17 cellular contexts compared by ENCODE assay signal in genomic region chr18:11989966-11990380, GRCh38. TPM values are rescaled to one million over a fixed set of nuclear protein-coding genes. Genes with fewer than 3 reads are reported as not detected.
DNase-seq lines count a peak whose midpoint lies in the region; ATAC-seq and TF ChIP-seq lines count a peak whose summit lies in the region.
"Had no signal": no experiment of that assay in that cellular context is flagged by ENCODE, and none has a peak within 500 bp of the region (broad histone marks: within the 10 kb centered on the region; RNA-seq: fewer than 3 reads in every experiment).

No MANE protein-coding gene starts in this region.

- H3K4me3 Mint-ChIP-seq in activated T-cell treated with anti-CD3 and anti-CD28 coated beads, Interleukin-2, amount 50 U/mL, for 4 hours, result no peak overlapping the region
- H3K4me3 Mint-ChIP-seq in progenitor cell of endocrine pancreas (ENCODE audit: low read depth), result no peak overlapping the region

- H3K36me3 Mint-ChIP-seq in activated T-cell treated with anti-CD3 and anti-CD28 coated beads, Interleukin-2, amount 50 U/mL, for 4 hours (ENCODE audit: insufficient read depth), result no peaks in the 10 kb centered on the region
- peaks cover 2% of the 10 kb centered on the region for H3K36me3 Mint-ChIP-seq in progenitor cell of endocrine pancreas (ENCODE audit: insufficient read depth)

- H3K27ac Mint-ChIP-seq in progenitor cell of endocrine pancreas, result no peak overlapping the region

- ATAC-seq in left lung, result peak; percentile 11
- peak; percentile 28 to 55 for ATAC-seq in gastrocnemius medialis
- ATAC-seq in activated T-cell treated with anti-CD3 and anti-CD28 coated beads, Interleukin-2, amount 50 U/mL, for 4 hours, result no peak
- ATAC-seq: K562 had no signal

- H3K36me3 ChIP-seq in SJCRH30 (no peaks in the 10 kb centered on the region), left lung (no peaks in the 10 kb centered on the region), gastrocnemius medialis (no peaks in the 10 kb centered on the region)
- H3K36me3 ChIP-seq: breast epithelium, thoracic aorta had no signal

- in situ Hi-C loops in gastrocnemius medialis (cut with MboI; ENCODE audit: low sequenced_read_pairs in 4 of 4), result loop anchor here in 2 of 4 donors (10.0 kb wide), 2 partner anchors 55 to 135 kb away; partner anchors contain the start of gene CHMP1B (in 1 of the 2)

- H3K4me1 Mint-ChIP-seq in activated T-cell treated with anti-CD3 and anti-CD28 coated beads, Interleukin-2, amount 50 U/mL, for 4 hours (ENCODE audit: low read depth), result peaks cover 2% of the 10 kb centered on the region
- peaks cover 46% of the 10 kb centered on the region for H3K4me1 Mint-ChIP-seq in progenitor cell of endocrine pancreas (ENCODE audit: low read depth)

- intact Hi-C loops in left lung (cut with DNase I) (no loop called here), gastrocnemius medialis (cut with DNase I; ENCODE audit: low total_unique reads) (loop anchor here (10.0 kb wide), 1 partner anchor 385 kb away; the partner anchor contains the start of gene AFG3L2)

- no peak for TF ChIP-seq CTCF in left lung (IDR thresholded peaks at IDR 0.05)
- no peak for TF ChIP-seq CTCF in gastrocnemius medialis (IDR thresholded peaks at IDR 0.05 in 4 of 5, conservative IDR thresholded peaks at IDR 0.05 in 1 of 5)
- TF ChIP-seq CTCF in progenitor cell of endocrine pancreas (IDR thresholded peaks at IDR 0.05; ENCODE audit: unreplicated experiment), result no peak

- DNase-seq in SJCRH30 (peak in 1 of 2 experiments; percentile 20), left lung (peak; percentile 32 to 65), gastrocnemius medialis (peak; percentile 81 to 93), superior temporal gyrus (ENCODE audit: extremely low spot score) (no peak), progenitor cell of endocrine pancreas (ENCODE audit: low spot score, unreplicated experiment) (no peak)
- DNase-seq in central memory CD4-positive, alpha-beta T cell, result no peak
- no peak for DNase-seq in activated T-cell treated with anti-CD3 and anti-CD28 coated beads, Interleukin-2, amount 50 U/mL, for 4 hours
- DNase-seq: activated CD4-positive, alpha-beta T cell treated with anti-CD3 and anti-CD28 coated beads, Interleukin-2, amount 50 U/mL, for 4 hours; hypothalamus; NCI-H2107; T1000 had no signal

- H3K9me3 ChIP-seq in SJCRH30 (replicated peaks) (no peaks in the 10 kb centered on the region), left lung (no peaks in the 10 kb centered on the region), gastrocnemius medialis (no peaks in the 10 kb centered on the region)
- H3K9me3 ChIP-seq: breast epithelium, thoracic aorta had no signal

- H3K4me3 ChIP-seq in SJCRH30 (no peak overlapping the region), left lung (no peak overlapping the region), gastrocnemius medialis (peak overlapping the region in 1 of 4 donors; percentile 0)
- H3K4me3 ChIP-seq: breast epithelium, K562, skin epidermis, thoracic aorta had no signal

- H3K4me1 ChIP-seq in SJCRH30 (peaks cover 20% of the 10 kb centered on the region), left lung (peaks cover 10 to 58% of the 10 kb centered on the region in 2 donors), gastrocnemius medialis (peaks cover 92% of the 10 kb centered on the region in 2 donors)
- H3K4me1 ChIP-seq: breast epithelium had no signal

- no peaks in the 10 kb centered on the region for H3K27me3 ChIP-seq in SJCRH30
- H3K27me3 ChIP-seq in left lung, result no peaks in the 10 kb centered on the region
- no peaks in the 10 kb centered on the region for H3K27me3 ChIP-seq in gastrocnemius medialis
- H3K27me3 ChIP-seq: breast epithelium had no signal

- TF ChIP-seq POLR2A in gastrocnemius medialis (IDR thresholded peaks at IDR 0.05), result peak; percentile 18 to 28

- TF ChIP-seq RAD21 in Ishikawa (IDR thresholded peaks at IDR 0.05; ENCODE audit: low read depth), result 0 out of 2 replicates have a peak, but pooled peaks have one; percentile 10

- TF ChIP-seq EP300 in Ishikawa (IDR thresholded peaks at IDR 0.05; ENCODE audit: borderline replicate concordance), result no peak

- peak overlapping the region; percentile 90 for H3K27ac ChIP-seq in SJCRH30
- no peak overlapping the region for H3K27ac ChIP-seq in left lung
- H3K27ac ChIP-seq in gastrocnemius medialis, result peak overlapping the region; percentile 97 to 100 (median 99)
- H3K27ac ChIP-seq: breast epithelium, epithelial cell of prostate, thoracic aorta had no signal

- H3K9me3 Mint-ChIP-seq in activated T-cell treated with anti-CD3 and anti-CD28 coated beads, Interleukin-2, amount 50 U/mL, for 4 hours, result no peaks in the 10 kb centered on the region
- H3K9me3 Mint-ChIP-seq in progenitor cell of endocrine pancreas (ENCODE audit: low read depth), result no peaks in the 10 kb centered on the region

- no peaks in the 10 kb centered on the region for H3K27me3 Mint-ChIP-seq in activated T-cell treated with anti-CD3 and anti-CD28 coated beads, Interleukin-2, amount 50 U/mL, for 4 hours (ENCODE audit: low read depth)
- no peaks in the 10 kb centered on the region for H3K27me3 Mint-ChIP-seq in progenitor cell of endocrine pancreas

TF ChIP-seq in Ishikawa, 13 proteins besides CTCF, POLR2A, EP300 and RAD21:
- TF ChIP-seq USF1 (IDR thresholded peaks at IDR 0.05), result no peak; the same call in 1 of the 2 replicates
- 0 out of 2 replicates have a peak, but pooled peaks have one; percentile 30 for TF ChIP-seq TCF12 (IDR thresholded peaks at IDR 0.05; ENCODE audit: low read depth)
- no peak for TF ChIP-seq TEAD4 (IDR thresholded peaks at IDR 0.05)
- TF ChIP-seq NFIC (IDR thresholded peaks at IDR 0.05), result peak; percentile 39; the same call in 1 of the 2 replicates
- TF ChIP-seq ZBTB7A (IDR thresholded peaks at IDR 0.05; ENCODE audit: low read depth), result no peak
- TF ChIP-seq CREB1 (IDR thresholded peaks at IDR 0.05; ENCODE audit: low read depth), result no peak
- no peak for TF ChIP-seq EGR1 (IDR thresholded peaks at IDR 0.05)
- no peak for TF ChIP-seq CEBPB (IDR thresholded peaks at IDR 0.05)
- TF ChIP-seq, protein P1, sequence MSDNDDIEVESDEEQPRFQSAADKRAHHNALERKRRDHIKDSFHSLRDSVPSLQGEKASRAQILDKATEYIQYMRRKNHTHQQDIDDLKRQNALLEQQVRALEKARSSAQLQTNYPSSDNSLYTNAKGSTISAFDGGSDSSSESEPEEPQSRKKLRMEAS (IDR thresholded peaks at IDR 0.05), result no peak
- TF ChIP-seq, protein P2, sequence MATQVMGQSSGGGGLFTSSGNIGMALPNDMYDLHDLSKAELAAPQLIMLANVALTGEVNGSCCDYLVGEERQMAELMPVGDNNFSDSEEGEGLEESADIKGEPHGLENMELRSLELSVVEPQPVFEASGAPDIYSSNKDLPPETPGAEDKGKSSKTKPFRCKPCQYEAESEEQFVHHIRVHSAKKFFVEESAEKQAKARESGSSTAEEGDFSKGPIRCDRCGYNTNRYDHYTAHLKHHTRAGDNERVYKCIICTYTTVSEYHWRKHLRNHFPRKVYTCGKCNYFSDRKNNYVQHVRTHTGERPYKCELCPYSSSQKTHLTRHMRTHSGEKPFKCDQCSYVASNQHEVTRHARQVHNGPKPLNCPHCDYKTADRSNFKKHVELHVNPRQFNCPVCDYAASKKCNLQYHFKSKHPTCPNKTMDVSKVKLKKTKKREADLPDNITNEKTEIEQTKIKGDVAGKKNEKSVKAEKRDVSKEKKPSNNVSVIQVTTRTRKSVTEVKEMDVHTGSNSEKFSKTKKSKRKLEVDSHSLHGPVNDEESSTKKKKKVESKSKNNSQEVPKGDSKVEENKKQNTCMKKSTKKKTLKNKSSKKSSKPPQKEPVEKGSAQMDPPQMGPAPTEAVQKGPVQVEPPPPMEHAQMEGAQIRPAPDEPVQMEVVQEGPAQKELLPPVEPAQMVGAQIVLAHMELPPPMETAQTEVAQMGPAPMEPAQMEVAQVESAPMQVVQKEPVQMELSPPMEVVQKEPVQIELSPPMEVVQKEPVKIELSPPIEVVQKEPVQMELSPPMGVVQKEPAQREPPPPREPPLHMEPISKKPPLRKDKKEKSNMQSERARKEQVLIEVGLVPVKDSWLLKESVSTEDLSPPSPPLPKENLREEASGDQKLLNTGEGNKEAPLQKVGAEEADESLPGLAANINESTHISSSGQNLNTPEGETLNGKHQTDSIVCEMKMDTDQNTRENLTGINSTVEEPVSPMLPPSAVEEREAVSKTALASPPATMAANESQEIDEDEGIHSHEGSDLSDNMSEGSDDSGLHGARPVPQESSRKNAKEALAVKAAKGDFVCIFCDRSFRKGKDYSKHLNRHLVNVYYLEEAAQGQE (IDR thresholded peaks at IDR 0.05; ENCODE audit: low read depth), result peak; percentile 65
- no peak for TF ChIP-seq FOXM1 (IDR thresholded peaks at IDR 0.05; ENCODE audit: borderline replicate concordance, low read depth)
- 0 out of 2 replicates have a peak, but pooled peaks have one; percentile 22 for TF ChIP-seq YY1 (IDR thresholded peaks at IDR 0.05; ENCODE audit: low read depth)
- TF ChIP-seq TAF1 (IDR thresholded peaks at IDR 0.05; ENCODE audit: low read depth), result no peak

RNA-seq across cellular contexts. Expression of gene IMPA2, which starts 8.7 kb away (rescaled TPM):
- 35.8 and 36.6 TPM in 2 replicates for total RNA-seq in SJCRH30 (2014; rRNA removed; shearing (Covaris generic))
- total RNA-seq in left lung, result 10 to 100 TPM; 62.2 to 92.5 TPM
- 100 to 1,000 TPM; 245 to 391 (median 274) TPM for total RNA-seq in gastrocnemius medialis
- total RNA-seq in activated T-cell treated with anti-CD3 and anti-CD28 coated beads, Interleukin-2, amount 50 U/mL, for 4 hours, result 10 to 100 TPM in 1 of 3 donors, 1 to 10 TPM in 2; 7.3 to 11.4 (median 9.8) TPM
- total RNA-seq in progenitor cell of endocrine pancreas, result 53.4 and 58.8 TPM in 2 replicates

Comparison
In these comparisons a context has a peak if more than half of its experiments do, and no peak if none do; other contexts are left out.
1. DNase-seq: peak in left lung (2 of 2) and gastrocnemius medialis (2 of 2); none in central memory CD4-positive, alpha-beta T cell (single experiment), activated T-cell treated with anti-CD3 and anti-CD28 coated beads, Interleukin-2, amount 50 U/mL, for 4 hours (single experiment), superior temporal gyrus (single experiment) and progenitor cell of endocrine pancreas (single experiment).
2. H3K27ac ChIP-seq: peak in SJCRH30 (single experiment) and gastrocnemius medialis (4 of 4); none in left lung (0 of 2).
3. ATAC-seq: peak in left lung (single experiment) and gastrocnemius medialis (2 of 2); none in activated T-cell treated with anti-CD3 and anti-CD28 coated beads, Interleukin-2, amount 50 U/mL, for 4 hours (0 of 2).